In genomic region chr22:45208993-45209838, GRCh38 we compare ENCODE assay signal across 8 cellular contexts. TPM values are rescaled to one million over a fixed set of nuclear protein-coding genes. Genes with fewer than 3 reads are reported as not detected.
A peak's percentile ranks its signal among the peaks of the same experiment; 100 is the strongest.
DNase-seq lines count a peak whose midpoint lies in the region; ATAC-seq and TF ChIP-seq lines count a peak whose summit lies in the region.

No MANE protein-coding gene starts in this region.

- no peak overlapping the region for H3K27ac ChIP-seq in Karpas-422 (ENCODE audit: low read length)
- no peak overlapping the region for H3K27ac ChIP-seq in psoas muscle

- no peak overlapping the region for H3K4me2 ChIP-seq in Karpas-422 (ENCODE audit: low read depth, low read length, poor library complexity, severe bottlenecking)

- no peak overlapping the region for H2AFZ ChIP-seq in Karpas-422 (ENCODE audit: low read length)

- H3K4me3 ChIP-seq in Karpas-422 (ENCODE audit: low read length) (no peak overlapping the region), fibroblast of the aortic adventitia (ENCODE audit: low read depth, low read length) (no peak overlapping the region), psoas muscle (no peak overlapping the region)

- ATAC-seq in psoas muscle (peak in 2 of 4 donors; percentile 8 to 15), HG02981 (IDR thresholded peaks at IDR 0.05; ENCODE audit: unreplicated experiment) (no peak)

- TF ChIP-seq CTCF in fibroblast of the aortic adventitia (IDR thresholded peaks at IDR 0.05; ENCODE audit: insufficient read depth, low read length) (peak; percentile 84), psoas muscle (IDR thresholded peaks at IDR 0.05) (peak; percentile 35)

- H3K79me2 ChIP-seq in Karpas-422 (ENCODE audit: low read length), result peaks cover 10% of the 10 kb centered on the region; the same call in 1 of the 2 replicates

- H4K20me1 ChIP-seq in Karpas-422 (ENCODE audit: insufficient read depth, low read depth, low read length), result peaks cover 8% of the 10 kb centered on the region; the same call in 1 of the 2 replicates

- H3K4me1 ChIP-seq in Karpas-422 (ENCODE audit: low read length) (peaks cover 14% of the 10 kb centered on the region), psoas muscle (no peaks in the 10 kb centered on the region)

- intact Hi-C loops in psoas muscle (cut with DNase I), result no loop called here

- no peaks in the 10 kb centered on the region for H3K36me3 ChIP-seq in Karpas-422 (ENCODE audit: insufficient read depth, low read length)
- peaks cover 0 to 19% of the 10 kb centered on the region in 2 donors for H3K36me3 ChIP-seq in psoas muscle (ENCODE audit: insufficient read depth in 1 of 2, low read depth in 1 of 2)

- H3K9me3 ChIP-seq in Karpas-422 (ENCODE audit: low read length) (no peaks in the 10 kb centered on the region), psoas muscle (no peaks in the 10 kb centered on the region)

- H3K9me2 ChIP-seq in Karpas-422 (replicated peaks; ENCODE audit: insufficient read depth, low read length), result no peaks in the 10 kb centered on the region

- H3K9ac ChIP-seq in Karpas-422 (ENCODE audit: low read length), result no peak overlapping the region

- DNase-seq in COLO668 (lab: John Stamatoyannopoulos, UW; ENCODE audit: unreplicated experiment) (peak; percentile 19), Karpas-422 (peak; percentile 76), activated T-cell treated with anti-CD3 and anti-CD28 coated beads for 1 hour (ENCODE audit: low read depth) (peak; percentile 6), fibroblast of the aortic adventitia (ENCODE audit: low read depth) (peak; percentile 70), psoas muscle (peak in 1 of 2 donors; percentile 64), GOT3 (lab: John Stamatoyannopoulos, UW) (no peak), SIG-M5 treated with dmso at 0.1 percent for 504 hours (lab: John Stamatoyannopoulos, UW; ENCODE audit: unreplicated experiment) (no peak)

- H3K27me3 ChIP-seq in Karpas-422 (ENCODE audit: low read length) (no peaks in the 10 kb centered on the region), psoas muscle (ENCODE audit: insufficient read depth in 3 of 3, low read length in 2 of 3) (no peaks in the 10 kb centered on the region)

- 38 to 44% (median 44%) methylated on average over 29 of the region's 29 CpGs for WGBS in psoas muscle, 3 donors

RNA-seq across cellular contexts. Expression of gene KIAA0930, which starts 31.5 kb away (rescaled TPM):
- total RNA-seq in Karpas-422 (2014; rRNA removed; shearing (Covaris generic); ENCODE audit: low replicate concordance), result 19.3 and 33.5 TPM in 2 replicates
- total RNA-seq in fibroblast of the aortic adventitia (ENCODE audit: low replicate concordance) (36.2 and 36.4 TPM in 2 replicates), psoas muscle (10 to 100 TPM; 21.3 to 51.1 (median 28.0) TPM)
- 10 to 100 TPM; 13.2 to 24.9 (median 15.3) TPM for polyA plus RNA-seq in psoas muscle

RNA-seq across cellular contexts. Expression of gene NUP50, which starts 45.5 kb away (rescaled TPM):
- total RNA-seq in Karpas-422 (2014; rRNA removed; shearing (Covaris generic); ENCODE audit: low replicate concordance), result 49.8 and 50.7 TPM in 2 replicates
- 61.6 and 109 TPM in 2 replicates for total RNA-seq in fibroblast of the aortic adventitia (ENCODE audit: low replicate concordance)
- total RNA-seq in psoas muscle, result 10 to 100 TPM; 17.1 to 26.6 (median 21.6) TPM
- polyA plus RNA-seq in psoas muscle, result 10 to 100 TPM in 2 of 3 donors, 1 to 10 TPM in 1; 6.1 to 21.1 (median 11.8) TPM

Comparison
In these comparisons a context has a peak if more than half of its experiments do, and no peak if none do; other contexts are left out.
1. DNase-seq: peak in COLO668 (single experiment), Karpas-422 (single experiment), activated T-cell treated with anti-CD3 and anti-CD28 coated beads for 1 hour (single experiment) and fibroblast of the aortic adventitia (single experiment); none in GOT3 (single experiment) and SIG-M5 treated with dmso at 0.1 percent for 504 hours (single experiment).